In the genomic region with DNA sequence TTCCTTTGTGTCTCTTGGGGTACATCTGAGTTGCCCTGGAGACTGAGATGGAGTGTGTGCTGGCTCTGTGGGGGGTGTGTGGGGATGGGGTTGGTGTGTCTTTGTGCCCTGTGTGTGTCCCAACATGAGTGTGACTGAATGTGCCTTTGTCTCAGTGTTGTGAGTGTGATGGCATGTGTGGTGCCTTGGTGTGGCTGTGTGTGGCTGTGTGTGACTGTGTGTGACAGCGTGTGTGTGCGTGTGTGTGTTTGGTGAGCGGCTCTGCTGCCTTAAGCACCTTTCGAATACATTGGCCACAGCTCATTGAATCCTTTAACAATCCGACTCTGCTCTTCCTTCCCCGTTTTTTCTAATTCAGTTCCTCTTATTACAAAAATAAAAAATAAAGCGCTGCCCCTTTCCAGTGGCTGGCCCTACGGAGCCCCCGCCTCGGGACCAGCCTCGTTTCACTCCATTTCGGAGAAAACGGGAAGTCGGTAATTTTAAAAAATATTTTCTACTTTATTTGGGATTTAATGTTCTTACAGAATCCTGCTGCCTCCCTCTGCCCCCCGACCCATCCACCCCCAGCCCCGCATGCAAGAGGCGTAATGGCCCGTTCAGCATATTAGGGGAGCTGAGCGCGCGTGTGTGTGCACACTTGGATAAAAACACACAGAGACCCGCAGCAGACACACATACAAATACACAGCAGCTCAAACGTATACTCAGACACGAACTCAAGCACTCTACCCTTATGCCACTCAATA, we compare ENCODE assay signal across 17 cellular contexts.
"Had no signal": no experiment of that assay in that cellular context is flagged by ENCODE, and none has a peak within 500 bp of the region (broad histone marks: within the 10 kb centered on the region; RNA-seq: fewer than 3 reads in every experiment).

No MANE protein-coding gene starts in this region.

- H3K9me3 Mint-ChIP-seq: activated B cell treated with CpG ODN at 0.5 μM for 24 hours; activated naive CD4-positive, alpha-beta T cell treated with anti-CD3 and anti-CD28 coated beads, Interleukin-2, amount 50 U/mL, for 72 hours; activated T-cell treated with anti-CD3 and anti-CD28 coated beads, Interleukin-2, amount 50 U/mL, for 72 hours; naive B cell; T-helper 2 cell treated with Interferon-gamma antibody and Interleukin-4, amounts not matched to agents 5 μg/mL and 100 μg/mL, for 36 hours had no signal

- H3K27ac Mint-ChIP-seq: activated B cell treated with CpG ODN at 0.5 μM for 24 hours; activated naive CD4-positive, alpha-beta T cell treated with anti-CD3 and anti-CD28 coated beads, Interleukin-2, amount 50 U/mL, for 72 hours; activated T-cell treated with anti-CD3 and anti-CD28 coated beads, Interleukin-2, amount 50 U/mL, for 72 hours; naive B cell; T-helper 2 cell treated with Interferon-gamma antibody and Interleukin-4, amounts not matched to agents 5 μg/mL and 100 μg/mL, for 36 hours had no signal

- H3K4me3 Mint-ChIP-seq: activated B cell treated with CpG ODN at 0.5 μM for 24 hours; activated T-cell treated with anti-CD3 and anti-CD28 coated beads, Interleukin-2, amount 50 U/mL, for 72 hours; naive B cell; T-helper 2 cell treated with Interferon-gamma antibody and Interleukin-4, amounts not matched to agents 5 μg/mL and 100 μg/mL, for 36 hours had no signal

- DNase-seq: activated B cell treated with CpG ODN at 0.5 μM for 24 hours; activated CD4-positive, alpha-beta T cell treated with anti-CD3 and anti-CD28 coated beads, Interleukin-2, amount 50 U/mL, for 1 hour; activated naive CD4-positive, alpha-beta T cell; activated T-cell treated with anti-CD3 and anti-CD28 coated beads, Interleukin-2, amount 50 U/mL, for 72 hours; anterior cingulate cortex; body of pancreas; foreskin fibroblast; hippocampal formation; kidney; left lung; naive B cell; nucleus accumbens; stimulated activated CD4-positive, alpha-beta T cell treated with anti-CD3 and anti-CD28 coated beads, Interleukin-2, amount 100 ng/mL, for 48 hours; stimulated activated naive CD4-positive, alpha-beta T cell treated with Interleukin-2 at 50 U/mL for 16 hours; T-helper 1 cell had no signal

- H3K4me1 Mint-ChIP-seq: activated B cell treated with CpG ODN at 0.5 μM for 24 hours, naive B cell had no signal

- H3K36me3 Mint-ChIP-seq: activated naive CD4-positive, alpha-beta T cell treated with anti-CD3 and anti-CD28 coated beads, Interleukin-2, amount 50 U/mL, for 72 hours had no signal
